23 cellular contexts compared by ENCODE assay signal in the genomic region with DNA sequence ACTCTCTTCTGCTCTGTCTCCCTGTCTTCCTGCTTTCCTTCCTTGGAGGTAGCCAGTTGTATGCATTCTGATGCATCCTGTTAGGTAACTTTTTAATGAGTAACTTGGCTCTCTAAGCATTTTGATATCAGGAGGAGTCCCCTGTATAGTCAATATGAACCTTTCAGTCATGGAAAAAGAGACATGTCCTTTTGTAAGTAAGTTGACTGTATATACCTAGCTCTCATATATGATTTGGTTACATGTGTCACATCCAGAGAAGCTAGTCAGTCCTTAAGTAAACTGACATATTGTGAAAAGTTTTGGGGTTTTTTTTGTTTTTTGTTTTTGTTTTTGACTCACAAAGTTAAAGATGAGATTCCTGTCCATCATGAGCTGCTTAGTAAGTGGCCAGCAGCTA. TPM values are rescaled to one million over a fixed set of nuclear protein-coding genes. Genes with fewer than 3 reads are reported as not detected.
DNase-seq lines count a peak whose midpoint lies in the region; ATAC-seq and TF ChIP-seq lines count a peak whose summit lies in the region.
"Had no signal": no experiment of that assay in that cellular context is flagged by ENCODE, and none has a peak within 500 bp of the region (broad histone marks: within the 10 kb centered on the region; RNA-seq: fewer than 3 reads in every experiment).

No MANE protein-coding gene starts in this region.

- peak overlapping the region; percentile 42 for H3K27ac Mint-ChIP-seq in activated T-cell treated with anti-CD3 and anti-CD28 coated beads, Interleukin-2, amount 50 U/mL, for 24 hours
- peak overlapping the region; percentile 35 for H3K27ac Mint-ChIP-seq in activated T-helper 17 cell treated with anti-CD3 and anti-CD28 coated beads, Interleukin-2, amount 50 U/mL, for 72 hours
- peak overlapping the region; percentile 70 for H3K27ac Mint-ChIP-seq in stimulated activated effector memory CD8-positive, alpha-beta T cell treated with anti-CD3 and anti-CD28 coated beads, Interleukin-12 subunit alpha, Interleukin-12 subunit beta, amount 100 ng/mL, for 72 hours
- H3K27ac Mint-ChIP-seq: CD4-positive, alpha-beta T cell; GM23338; H9 had no signal

- intact Hi-C loops in ascending aorta (cut with DNase I) = no loop called here

- peaks cover 97% of the 10 kb centered on the region for H3K36me3 Mint-ChIP-seq in activated T-cell treated with anti-CD3 and anti-CD28 coated beads, Interleukin-2, amount 50 U/mL, for 24 hours (ENCODE audit: low read depth)
- H3K36me3 Mint-ChIP-seq in activated T-helper 17 cell treated with anti-CD3 and anti-CD28 coated beads, Interleukin-2, amount 50 U/mL, for 72 hours (ENCODE audit: low read depth) = peaks cover 100% of the 10 kb centered on the region
- peaks cover 100% of the 10 kb centered on the region for H3K36me3 Mint-ChIP-seq in stimulated activated effector memory CD8-positive, alpha-beta T cell treated with anti-CD3 and anti-CD28 coated beads, Interleukin-12 subunit alpha, Interleukin-12 subunit beta, amount 100 ng/mL, for 72 hours

- H3K27me3 ChIP-seq in ascending aorta = no peaks in the 10 kb centered on the region
- H3K27me3 ChIP-seq: BLaER1 treated with 17β-estradiol and CSF1 and Interleukin-3, amounts not matched to agents 10 nM and 100 nM had no signal

- no peak for TF ChIP-seq CTCF in ascending aorta (IDR thresholded peaks at IDR 0.05)

- no peak overlapping the region for H3K4me3 Mint-ChIP-seq in activated T-cell treated with anti-CD3 and anti-CD28 coated beads, Interleukin-2, amount 50 U/mL, for 24 hours
- H3K4me3 Mint-ChIP-seq in activated T-helper 17 cell treated with anti-CD3 and anti-CD28 coated beads, Interleukin-2, amount 50 U/mL, for 72 hours = no peak overlapping the region
- H3K4me3 Mint-ChIP-seq in stimulated activated effector memory CD8-positive, alpha-beta T cell treated with anti-CD3 and anti-CD28 coated beads, Interleukin-12 subunit alpha, Interleukin-12 subunit beta, amount 100 ng/mL, for 72 hours = no peak overlapping the region
- H3K4me3 Mint-ChIP-seq: CD4-positive, alpha-beta T cell; GM23338; H9 had no signal

- H3K27ac ChIP-seq in ascending aorta = no peak overlapping the region
- H3K27ac ChIP-seq: BLaER1 treated with 17β-estradiol and CSF1 and Interleukin-3, amounts not matched to agents 10 nM and 100 nM had no signal

- H3K36me3 ChIP-seq in ascending aorta = peaks cover 44 to 77% of the 10 kb centered on the region in 2 donors

- peak; percentile 56 for ATAC-seq in HG02610 (IDR thresholded peaks at IDR 0.05; ENCODE audit: unreplicated experiment)
- peak; percentile 93 for ATAC-seq in activated T-helper 17 cell treated with anti-CD3 and anti-CD28 coated beads, Interleukin-2, amount 50 U/mL, for 72 hours (replicated peaks)
- ATAC-seq in stimulated activated effector memory CD8-positive, alpha-beta T cell treated with anti-CD3 and anti-CD28 coated beads, Interleukin-12 subunit alpha, Interleukin-12 subunit beta, amount 100 ng/mL, for 72 hours = peak; percentile 93
- ATAC-seq: GM23338, HepG2 had no signal

- H3K4me1 Mint-ChIP-seq in activated T-cell treated with anti-CD3 and anti-CD28 coated beads, Interleukin-2, amount 50 U/mL, for 24 hours (ENCODE audit: low read depth) = peaks cover 18% of the 10 kb centered on the region
- peaks cover 9% of the 10 kb centered on the region for H3K4me1 Mint-ChIP-seq in activated T-helper 17 cell treated with anti-CD3 and anti-CD28 coated beads, Interleukin-2, amount 50 U/mL, for 72 hours
- H3K4me1 Mint-ChIP-seq in stimulated activated effector memory CD8-positive, alpha-beta T cell treated with anti-CD3 and anti-CD28 coated beads, Interleukin-12 subunit alpha, Interleukin-12 subunit beta, amount 100 ng/mL, for 72 hours = no peaks in the 10 kb centered on the region
- H3K4me1 Mint-ChIP-seq: GM23338, H9 had no signal

- H3K4me3 ChIP-seq in ascending aorta = no peak overlapping the region
- H3K4me3 ChIP-seq: BLaER1 treated with 17β-estradiol and CSF1 and Interleukin-3, amounts not matched to agents 10 nM and 100 nM; GM23338 had no signal

- no peaks in the 10 kb centered on the region for H3K4me1 ChIP-seq in ascending aorta

- no peaks in the 10 kb centered on the region for H3K27me3 Mint-ChIP-seq in activated T-cell treated with anti-CD3 and anti-CD28 coated beads, Interleukin-2, amount 50 U/mL, for 24 hours
- H3K27me3 Mint-ChIP-seq in activated T-helper 17 cell treated with anti-CD3 and anti-CD28 coated beads, Interleukin-2, amount 50 U/mL, for 72 hours = no peaks in the 10 kb centered on the region
- H3K27me3 Mint-ChIP-seq: CD4-positive, alpha-beta T cell had no signal

- DNase-seq in activated T-cell treated with anti-CD3 and anti-CD28 coated beads, Interleukin-2, amount 50 U/mL, for 24 hours = no peak
- no peak for DNase-seq in activated T-cell treated with anti-CD3 and anti-CD28 coated beads for 4 hours
- DNase-seq in stimulated activated effector memory CD8-positive, alpha-beta T cell treated with anti-CD3 and anti-CD28 coated beads, Interleukin-12 subunit alpha, Interleukin-12 subunit beta, amount 100 ng/mL, for 72 hours (ENCODE audit: low spot score in 2 of 2) = no peak
- no peak for DNase-seq in ascending aorta (ENCODE audit: low spot score in 2 of 2)
- no peak for DNase-seq in DMS 273 treated with DMSO at 0.1 percent for 48 hours (lab: John Stamatoyannopoulos, UW)
- DNase-seq: AML-193; CD4-positive, alpha-beta T cell; DMS53; H9; Karpas-422; NCI-H1092; NCI-H1417 treated with DMSO at 0.1 percent for 48 hours; NCI-H1694 treated with DMSO at 0.1 percent for 48 hours; NCI-H2081; NCI-H2227 treated with DMSO at 0.1 percent for 48 hours; NCI-H69; Right ventricle myocardium superior; RPMI8226 had no signal

- H3K9me3 Mint-ChIP-seq in activated T-cell treated with anti-CD3 and anti-CD28 coated beads, Interleukin-2, amount 50 U/mL, for 24 hours = no peaks in the 10 kb centered on the region
- no peaks in the 10 kb centered on the region for H3K9me3 Mint-ChIP-seq in activated T-helper 17 cell treated with anti-CD3 and anti-CD28 coated beads, Interleukin-2, amount 50 U/mL, for 72 hours
- H3K9me3 Mint-ChIP-seq in stimulated activated effector memory CD8-positive, alpha-beta T cell treated with anti-CD3 and anti-CD28 coated beads, Interleukin-12 subunit alpha, Interleukin-12 subunit beta, amount 100 ng/mL, for 72 hours = no peaks in the 10 kb centered on the region
- H3K9me3 Mint-ChIP-seq: CD4-positive, alpha-beta T cell; GM23338; H9 had no signal

- no peaks in the 10 kb centered on the region for H3K9me3 ChIP-seq in ascending aorta
- H3K9me3 ChIP-seq: BLaER1 treated with 17β-estradiol and CSF1 and Interleukin-3, amounts not matched to agents 10 nM and 100 nM had no signal

RNA-seq across cellular contexts. Expression of a gene that starts 18.8 kb away (rescaled TPM):
- 10 to 100 TPM; 37.5 to 66.2 TPM for total RNA-seq in activated T-helper 17 cell treated with anti-CD3 and anti-CD28 coated beads, Interleukin-2, amount 50 U/mL, for 72 hours
- 1.8 TPM for total RNA-seq in ascending aorta

RNA-seq across cellular contexts. Expression of a gene that starts 19.3 kb away (rescaled TPM):
- total RNA-seq in activated T-helper 17 cell treated with anti-CD3 and anti-CD28 coated beads, Interleukin-2, amount 50 U/mL, for 72 hours = 10 to 100 TPM; 10.7 to 17.2 TPM
- 3.6 TPM for total RNA-seq in ascending aorta

Comparison
In these comparisons a context has a peak if more than half of its experiments do, and no peak if none do; other contexts are left out.
1. RNA of a gene that starts 18.8 kb away (total RNA-seq): 37.5 to 66.2 TPM in activated T-helper 17 cell treated with anti-CD3 and anti-CD28 coated beads, Interleukin-2, amount 50 U/mL, for 72 hours; 1.8 TPM in ascending aorta (single experiment); every median in the first group is over 10 times any median in the second.
2. Peak in every context shown above with its lines, with median percentiles within 50 percentile points of each other: H3K27ac Mint-ChIP-seq and ATAC-seq.